Comparison of ENCODE assay signal across 17 cellular contexts in the genomic region with DNA sequence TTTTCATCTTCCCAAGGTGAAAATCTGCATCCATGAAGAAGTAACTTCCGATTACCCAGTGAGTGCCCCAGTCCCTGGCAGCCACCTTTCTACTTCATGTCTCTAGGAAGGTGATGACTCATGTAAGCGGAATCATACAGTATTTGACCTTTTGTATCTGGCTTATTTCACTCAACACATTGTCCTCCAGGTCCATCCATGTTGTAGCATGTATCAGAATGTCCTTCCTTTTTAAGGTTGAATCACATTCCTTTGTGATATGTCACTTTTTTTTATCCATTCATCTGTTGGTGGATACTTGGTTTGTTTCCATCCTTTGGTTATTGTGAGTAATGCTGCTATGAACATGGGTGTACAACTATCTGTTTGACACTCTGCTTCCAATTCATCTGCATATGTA.
DNase-seq lines count a peak whose midpoint lies in the region; ATAC-seq and TF ChIP-seq lines count a peak whose summit lies in the region.
"Had no signal": no experiment of that assay in that cellular context is flagged by ENCODE, and none has a peak within 500 bp of the region (broad histone marks: within the 10 kb centered on the region; RNA-seq: fewer than 3 reads in every experiment).

No MANE protein-coding gene starts in this region.

- H3K36me3 ChIP-seq in HCT116 (ENCODE audit: control insufficient read depth in 1 of 2, insufficient read depth in 2 of 2, low read length in 2 of 2) = no peaks in the 10 kb centered on the region
- no peaks in the 10 kb centered on the region for H3K36me3 ChIP-seq in SJSA1
- H3K36me3 ChIP-seq in mucosa of rectum (ENCODE audit: control insufficient read depth in 2 of 2, insufficient read depth in 2 of 2, low read length in 2 of 2) = no peaks in the 10 kb centered on the region
- H3K36me3 ChIP-seq: adrenal gland, thoracic aorta had no signal

- TF ChIP-seq RAD21 in HCT116 (IDR thresholded peaks at IDR 0.05; ENCODE audit: low read depth) = no peak

- intact Hi-C loops in HCT116 (cut with micrococcal nuclease) = no loop called here

- CTCF ChIA-PET in HCT116 (lab: Charles Lee) = no interaction called here

- H3K4me3 ChIP-seq in HCT116 (replicated peaks in 1 of 2; ENCODE audit: low read depth in 1 of 2, low read length in 2 of 2) (no peak overlapping the region), SJSA1 (no peak overlapping the region), mucosa of rectum (ENCODE audit: low read length in 2 of 2) (no peak overlapping the region)
- H3K4me3 ChIP-seq: adrenal gland, GM23338, skin epidermis, thoracic aorta had no signal

- H3K9ac ChIP-seq in HCT116 (ENCODE audit: low read length) = no peak overlapping the region
- no peak overlapping the region for H3K9ac ChIP-seq in mucosa of rectum (ENCODE audit: low read depth in 1 of 2, low read length in 2 of 2)

- no peak for TF ChIP-seq CTCF in HCT116 (IDR thresholded peaks at IDR 0.05 in 2 of 3, conservative IDR thresholded peaks at IDR 0.05 in 1 of 3; ENCODE audit: borderline replicate concordance in 1 of 3, insufficient read depth in 1 of 3, low read depth in 2 of 3, low read length in 2 of 3)

- no peaks in the 10 kb centered on the region for H3K36me3 Mint-ChIP-seq in activated naive CD8-positive, alpha-beta T cell treated with anti-CD3 and anti-CD28 coated beads, Interleukin-2, amount 50 U/mL, for 24 hours (ENCODE audit: low read depth)

- no TSS peak for BruUV-seq in HCT116 (replicated peaks; lab: Mats Ljungman, UMichigan)

- no peaks in the 10 kb centered on the region for H3K27me3 ChIP-seq in HCT116 (ENCODE audit: insufficient read depth, low read length)
- no peaks in the 10 kb centered on the region for H3K27me3 ChIP-seq in SJSA1 (replicated peaks)
- H3K27me3 ChIP-seq in mucosa of rectum (ENCODE audit: control insufficient read depth in 2 of 2, insufficient read depth in 2 of 2, low read length in 2 of 2) = no peaks in the 10 kb centered on the region
- H3K27me3 ChIP-seq: adrenal gland had no signal

- H3K4me1 ChIP-seq in HCT116 (ENCODE audit: control insufficient read depth in 1 of 2, insufficient read depth in 2 of 2, low read length in 2 of 2) (peaks cover 9 to 24% of the 10 kb centered on the region in 2 experiments; a peak in 3 of 4 replicates), SJSA1 (replicated peaks) (peaks cover 40% of the 10 kb centered on the region), mucosa of rectum (ENCODE audit: control insufficient read depth in 2 of 2, insufficient read depth in 2 of 2, low read length in 2 of 2) (peaks cover 4 to 7% of the 10 kb centered on the region in 2 donors)
- H3K4me1 ChIP-seq: adrenal gland had no signal

- ATAC-seq in HCT116 = peak; percentile 86
- no peak for ATAC-seq in activated naive CD8-positive, alpha-beta T cell treated with anti-CD3 and anti-CD28 coated beads, Interleukin-2, amount 50 U/mL, for 24 hours
- ATAC-seq: GM23338; naive thymus-derived CD4-positive, alpha-beta T cell had no signal

- H3K4me3 Mint-ChIP-seq in activated naive CD8-positive, alpha-beta T cell treated with anti-CD3 and anti-CD28 coated beads, Interleukin-2, amount 50 U/mL, for 24 hours = no peak overlapping the region
- H3K4me3 Mint-ChIP-seq: GM23338; naive thymus-derived CD4-positive, alpha-beta T cell had no signal

- peaks cover 8% of the 10 kb centered on the region for H3K27me3 Mint-ChIP-seq in activated naive CD8-positive, alpha-beta T cell treated with anti-CD3 and anti-CD28 coated beads, Interleukin-2, amount 50 U/mL, for 24 hours

- peak overlapping the region; percentile 52 for H3K4me2 ChIP-seq in HCT116 (ENCODE audit: low read length)
- H3K4me2 ChIP-seq: GM23338 had no signal

- H4K20me1 ChIP-seq in HCT116 (ENCODE audit: insufficient read depth) = no peaks in the 10 kb centered on the region

- RAD21 ChIA-PET in HCT116 (lab: Charles Lee; ENCODE audit: low non-redundant PET in 1 of 2, low total read pairs in 2 of 2, uncharacterized antibody in 2 of 2, unreplicated experiment in 2 of 2) = no interaction called here

- no peak for TF ChIP-seq POLR2A in HCT116 (IDR thresholded peaks at IDR 0.05; ENCODE audit: borderline replicate concordance, extremely low read depth, insufficient read depth, insufficient read length)

- POLR2A ChIA-PET in HCT116 (lab: Charles Lee) = no interaction called here

- no peak overlapping the region for H3K27ac ChIP-seq in HCT116 (ENCODE audit: low read depth, low read length)
- H3K27ac ChIP-seq in SJSA1 = peak overlapping the region; percentile 71
- peak overlapping the region; percentile 68 to 78 for H3K27ac ChIP-seq in mucosa of rectum (ENCODE audit: low read depth in 2 of 2, low read length in 2 of 2)
- H3K27ac ChIP-seq: adrenal gland, skin epidermis, thoracic aorta, VCaP had no signal

- peaks cover 1% of the 10 kb centered on the region for H3K4me1 Mint-ChIP-seq in activated naive CD8-positive, alpha-beta T cell treated with anti-CD3 and anti-CD28 coated beads, Interleukin-2, amount 50 U/mL, for 24 hours
- H3K4me1 Mint-ChIP-seq: GM23338 had no signal

- no peaks in the 10 kb centered on the region for H3K9me3 Mint-ChIP-seq in activated naive CD8-positive, alpha-beta T cell treated with anti-CD3 and anti-CD28 coated beads, Interleukin-2, amount 50 U/mL, for 24 hours
- H3K9me3 Mint-ChIP-seq: GM23338 had no signal

- DNase-seq in HCT116 (ENCODE audit: low read depth, low spot score) (peak; percentile 37), SJSA1 (ENCODE audit: low read depth in 1 of 2, low spot score in 2 of 2) (peak; percentile 69 to 87), fibroblast of gingiva (ENCODE audit: low read depth) (peak; percentile 16), LoVo (ENCODE audit: low spot score) (no peak)
- DNase-seq in activated naive CD8-positive, alpha-beta T cell treated with anti-CD3 and anti-CD28 coated beads, Interleukin-2, amount 50 U/mL, for 24 hours = no peak
- DNase-seq in activated T-cell treated with anti-CD3 and anti-CD28 coated beads, Interleukin-2, amount 50 U/mL, for 1 hour = no peak
- DNase-seq: activated CD8-positive, alpha-beta memory T cell treated with anti-CD3 and anti-CD28 coated beads, Interleukin-2, amount 50 U/mL, for 48 hours; naive thymus-derived CD4-positive, alpha-beta T cell; NCI-H1436; NCI-H524; SIG-M5 had no signal

- H3K27ac Mint-ChIP-seq in activated naive CD8-positive, alpha-beta T cell treated with anti-CD3 and anti-CD28 coated beads, Interleukin-2, amount 50 U/mL, for 24 hours = no peak overlapping the region
- H3K27ac Mint-ChIP-seq: GM23338; naive thymus-derived CD4-positive, alpha-beta T cell had no signal

- no peaks in the 10 kb centered on the region for H3K9me2 ChIP-seq in HCT116 (ENCODE audit: insufficient read depth)

- no peaks in the 10 kb centered on the region for H3K9me3 ChIP-seq in HCT116 (ENCODE audit: control insufficient read depth in 1 of 2, insufficient read depth in 1 of 2, low read depth in 1 of 2, low read length in 2 of 2)
- H3K9me3 ChIP-seq in SJSA1 (replicated peaks) = no peaks in the 10 kb centered on the region
- no peaks in the 10 kb centered on the region for H3K9me3 ChIP-seq in mucosa of rectum (ENCODE audit: control insufficient read depth in 2 of 2, low read length in 2 of 2)
- H3K9me3 ChIP-seq: adrenal gland, thoracic aorta had no signal

- H2AFZ ChIP-seq in HCT116 (ENCODE audit: low read depth, low read length, poor library complexity, severe bottlenecking) = peak overlapping the region; percentile 3
- H2AFZ ChIP-seq: GM23338 had no signal

- H3K79me2 ChIP-seq in HCT116 (ENCODE audit: insufficient read depth, low read length) = no peaks in the 10 kb centered on the region

TF ChIP-seq in HCT116, 20 proteins besides CTCF, POLR2A, EP300 and RAD21 (continues in another document):
- TF ChIP-seq EZH2 (IDR thresholded peaks at IDR 0.05) = no peak
- no peak for TF ChIP-seq EZH2phosphoT487 (IDR thresholded peaks at IDR 0.05; ENCODE audit: borderline replicate concordance)
- TF ChIP-seq JUND (IDR thresholded peaks at IDR 0.05) = peak; percentile 64
- peak; percentile 38; the same call in 1 of the 2 replicates for TF ChIP-seq SP1 (IDR thresholded peaks at IDR 0.05; ENCODE audit: low read depth)
- no peak for TF ChIP-seq CEBPB (IDR thresholded peaks at IDR 0.05; ENCODE audit: low read depth)
- TF ChIP-seq, protein P1, sequence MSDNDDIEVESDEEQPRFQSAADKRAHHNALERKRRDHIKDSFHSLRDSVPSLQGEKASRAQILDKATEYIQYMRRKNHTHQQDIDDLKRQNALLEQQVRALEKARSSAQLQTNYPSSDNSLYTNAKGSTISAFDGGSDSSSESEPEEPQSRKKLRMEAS (IDR thresholded peaks at IDR 0.05) = no peak
- no peak for TF ChIP-seq POLR2AphosphoS5 (IDR thresholded peaks at IDR 0.05; ENCODE audit: low read depth, low read length)
- no peak for TF ChIP-seq SRF (IDR thresholded peaks at IDR 0.05; ENCODE audit: low read depth)
- TF ChIP-seq ZNF274 (IDR thresholded peaks at IDR 0.05; ENCODE audit: low read depth, low read length) = no peak
- TF ChIP-seq CBX3 (IDR thresholded peaks at IDR 0.05; ENCODE audit: low read depth) = peak; percentile 39; the same call in 1 of the 2 replicates
- TF ChIP-seq ZFX (IDR thresholded peaks at IDR 0.05) = no peak
- TF ChIP-seq, protein P2, sequence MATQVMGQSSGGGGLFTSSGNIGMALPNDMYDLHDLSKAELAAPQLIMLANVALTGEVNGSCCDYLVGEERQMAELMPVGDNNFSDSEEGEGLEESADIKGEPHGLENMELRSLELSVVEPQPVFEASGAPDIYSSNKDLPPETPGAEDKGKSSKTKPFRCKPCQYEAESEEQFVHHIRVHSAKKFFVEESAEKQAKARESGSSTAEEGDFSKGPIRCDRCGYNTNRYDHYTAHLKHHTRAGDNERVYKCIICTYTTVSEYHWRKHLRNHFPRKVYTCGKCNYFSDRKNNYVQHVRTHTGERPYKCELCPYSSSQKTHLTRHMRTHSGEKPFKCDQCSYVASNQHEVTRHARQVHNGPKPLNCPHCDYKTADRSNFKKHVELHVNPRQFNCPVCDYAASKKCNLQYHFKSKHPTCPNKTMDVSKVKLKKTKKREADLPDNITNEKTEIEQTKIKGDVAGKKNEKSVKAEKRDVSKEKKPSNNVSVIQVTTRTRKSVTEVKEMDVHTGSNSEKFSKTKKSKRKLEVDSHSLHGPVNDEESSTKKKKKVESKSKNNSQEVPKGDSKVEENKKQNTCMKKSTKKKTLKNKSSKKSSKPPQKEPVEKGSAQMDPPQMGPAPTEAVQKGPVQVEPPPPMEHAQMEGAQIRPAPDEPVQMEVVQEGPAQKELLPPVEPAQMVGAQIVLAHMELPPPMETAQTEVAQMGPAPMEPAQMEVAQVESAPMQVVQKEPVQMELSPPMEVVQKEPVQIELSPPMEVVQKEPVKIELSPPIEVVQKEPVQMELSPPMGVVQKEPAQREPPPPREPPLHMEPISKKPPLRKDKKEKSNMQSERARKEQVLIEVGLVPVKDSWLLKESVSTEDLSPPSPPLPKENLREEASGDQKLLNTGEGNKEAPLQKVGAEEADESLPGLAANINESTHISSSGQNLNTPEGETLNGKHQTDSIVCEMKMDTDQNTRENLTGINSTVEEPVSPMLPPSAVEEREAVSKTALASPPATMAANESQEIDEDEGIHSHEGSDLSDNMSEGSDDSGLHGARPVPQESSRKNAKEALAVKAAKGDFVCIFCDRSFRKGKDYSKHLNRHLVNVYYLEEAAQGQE (IDR thresholded peaks at IDR 0.05; ENCODE audit: low read depth) = no peak
- no peak for TF ChIP-seq YY1 (IDR thresholded peaks at IDR 0.05; ENCODE audit: extremely low read depth, insufficient replicate concordance, low read depth, low read length)

Comparison
In these comparisons a context has a peak if more than half of its experiments do, and no peak if none do; other contexts are left out.
1. DNase-seq: peak in HCT116 (single experiment), SJSA1 (2 of 2) and fibroblast of gingiva (single experiment); none in activated naive CD8-positive, alpha-beta T cell treated with anti-CD3 and anti-CD28 coated beads, Interleukin-2, amount 50 U/mL, for 24 hours (single experiment), activated T-cell treated with anti-CD3 and anti-CD28 coated beads, Interleukin-2, amount 50 U/mL, for 1 hour (single experiment) and LoVo (single experiment).